Comparison of ENCODE assay signal across 8 cellular contexts in the genomic region with DNA sequence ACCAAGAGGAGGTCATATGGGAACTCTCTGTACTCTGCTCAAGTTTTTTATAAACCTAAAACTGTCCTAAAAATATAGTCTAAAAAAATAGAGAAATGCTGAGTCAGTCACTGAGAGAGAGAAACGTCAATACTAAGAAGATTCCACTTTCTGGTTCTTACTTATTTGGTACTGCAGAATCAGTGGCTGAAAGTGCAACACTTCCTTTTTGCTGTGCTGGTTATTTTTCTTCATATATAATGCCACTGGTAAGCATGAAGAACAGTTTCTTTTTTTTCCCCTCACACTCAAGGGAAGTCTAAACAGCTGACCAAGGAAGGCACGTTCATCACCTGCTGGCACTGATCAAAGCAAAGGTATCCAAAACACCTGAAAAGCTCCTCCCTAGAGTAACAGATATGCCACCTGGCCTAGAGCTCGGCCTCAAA. TPM values are rescaled to one million over a fixed set of nuclear protein-coding genes. Genes with fewer than 3 reads are reported as not detected.
DNase-seq lines count a peak whose midpoint lies in the region; ATAC-seq and TF ChIP-seq lines count a peak whose summit lies in the region.

No MANE protein-coding gene starts in this region.

- CTCF ChIA-PET in activated naive CD4-positive, alpha-beta T cell treated with anti-CD3 and anti-CD28 coated beads, Interleukin-2, amount 10 ng/mL, durations not matched to agents 7 days and 5 days (lab: Charles Lee) = interaction anchor here (1.3 kb wide), 1 partner anchor 109 kb away, joined by 6 read pairs; no protein-coding TSS in a partner anchor

- H3K36me3 Mint-ChIP-seq in activated naive CD4-positive, alpha-beta T cell treated with anti-CD3 and anti-CD28 coated beads, Interleukin-2, amount 50 U/mL, for 72 hours = no peaks in the 10 kb centered on the region
- H3K36me3 Mint-ChIP-seq in activated naive CD4-positive, alpha-beta T cell treated with anti-CD3 and anti-CD28 coated beads, Interleukin-2, amount 10 ng/mL, durations not matched to agents 7 days and 5 days = no peaks in the 10 kb centered on the region

- no peak for DNase-seq in activated naive CD4-positive, alpha-beta T cell treated with anti-CD3 and anti-CD28 coated beads, Interleukin-2, amount 50 U/mL, for 72 hours (ENCODE audit: low spot score in 2 of 2)
- no peak for DNase-seq in activated naive CD4-positive, alpha-beta T cell treated with anti-CD3 and anti-CD28 coated beads, Interleukin-2, amount 10 ng/mL, durations not matched to agents 7 days and 5 days
- no peak for DNase-seq in vagina (ENCODE audit: extremely low spot score in 2 of 2)
- DNase-seq in occipital lobe (lab: John Stamatoyannopoulos, UW) = no peak
- no peak for DNase-seq in retina
- no peak for DNase-seq in COR-L47 (lab: John Stamatoyannopoulos, UW)

- H3K4me3 ChIP-seq in vagina = no peak overlapping the region

- intact Hi-C loops in vagina (cut with DNase I) = no loop called here

- no peaks in the 10 kb centered on the region for H3K9me3 ChIP-seq in vagina

- H3K36me3 ChIP-seq in vagina = no peaks in the 10 kb centered on the region

- H3K9me3 Mint-ChIP-seq in activated naive CD4-positive, alpha-beta T cell treated with anti-CD3 and anti-CD28 coated beads, Interleukin-2, amount 50 U/mL, for 72 hours = no peaks in the 10 kb centered on the region
- no peaks in the 10 kb centered on the region for H3K9me3 Mint-ChIP-seq in activated naive CD4-positive, alpha-beta T cell treated with anti-CD3 and anti-CD28 coated beads, Interleukin-2, amount 10 ng/mL, durations not matched to agents 7 days and 5 days

- H3K4me3 Mint-ChIP-seq in activated naive CD4-positive, alpha-beta T cell treated with anti-CD3 and anti-CD28 coated beads, Interleukin-2, amount 10 ng/mL, durations not matched to agents 7 days and 5 days = no peak overlapping the region

- H3K27ac ChIP-seq in cingulate gyrus (ENCODE audit: low read depth, low read length) (peak overlapping the region; percentile 61), vagina (peak overlapping the region; percentile 52)

- H3K4me1 Mint-ChIP-seq in activated naive CD4-positive, alpha-beta T cell treated with anti-CD3 and anti-CD28 coated beads, Interleukin-2, amount 10 ng/mL, durations not matched to agents 7 days and 5 days = peaks cover 15% of the 10 kb centered on the region

- H3K27me3 Mint-ChIP-seq in activated naive CD4-positive, alpha-beta T cell treated with anti-CD3 and anti-CD28 coated beads, Interleukin-2, amount 10 ng/mL, durations not matched to agents 7 days and 5 days = peaks cover 3% of the 10 kb centered on the region

- H3K4me1 ChIP-seq in vagina = no peaks in the 10 kb centered on the region

- peak; percentile 28 to 37 for ATAC-seq in activated naive CD4-positive, alpha-beta T cell treated with anti-CD3 and anti-CD28 coated beads, Interleukin-2, amount 50 U/mL, for 72 hours
- peak; percentile 70 for ATAC-seq in HG03039 (IDR thresholded peaks at IDR 0.05; ENCODE audit: unreplicated experiment)

- no peak for TF ChIP-seq POLR2A in vagina (IDR thresholded peaks at IDR 0.05)

- no peaks in the 10 kb centered on the region for H3K27me3 ChIP-seq in vagina

- no peak for TF ChIP-seq CTCF in vagina (IDR thresholded peaks at IDR 0.05)

- peak overlapping the region in 1 of 2 donors; percentile 20 for H3K27ac Mint-ChIP-seq in activated naive CD4-positive, alpha-beta T cell treated with anti-CD3 and anti-CD28 coated beads, Interleukin-2, amount 50 U/mL, for 72 hours
- no peak overlapping the region for H3K27ac Mint-ChIP-seq in activated naive CD4-positive, alpha-beta T cell treated with anti-CD3 and anti-CD28 coated beads, Interleukin-2, amount 10 ng/mL, durations not matched to agents 7 days and 5 days

RNA-seq across cellular contexts. Expression of gene N4BP2L1, which starts 44.3 kb away (rescaled TPM):
- 10 to 100 TPM; 23.4 to 44.9 TPM for total RNA-seq in activated naive CD4-positive, alpha-beta T cell treated with anti-CD3 and anti-CD28 coated beads, Interleukin-2, amount 50 U/mL, for 72 hours
- total RNA-seq in vagina (19.2 TPM), occipital lobe (20.0 TPM)
